Comparison of ENCODE assay signal across 23 cellular contexts in genomic region chr5:178368716-178369300, GRCh38.
"Had no signal": no experiment of that assay in that cellular context is flagged by ENCODE, and none has a peak within 500 bp of the region (broad histone marks: within the 10 kb centered on the region; RNA-seq: fewer than 3 reads in every experiment).

No MANE protein-coding gene starts in this region.

- H3K27ac ChIP-seq: neural progenitor cell, ovary, psoas muscle, sigmoid colon, testis, tibial artery, vagina had no signal

- DNase-seq: cortex of kidney; effector memory CD8-positive, alpha-beta T cell; erythroblast; hypothalamus; immature natural killer cell; islet precursor cell; mesendoderm; nucleus accumbens; ovary; sigmoid colon; stimulated activated CD4-positive, alpha-beta T cell treated with anti-CD3 and anti-CD28 coated beads, Interleukin-4, amount 100 ng/mL, for 4 hours; stimulated activated naive CD8-positive, alpha-beta T cell treated with anti-CD3 and anti-CD28 coated beads, Interleukin-15, Interleukin-2, amounts not matched to agents 100 U/mL and 50 U/mL, for 24 hours; substantia nigra; testis; tibial artery had no signal

- H3K4me3 Mint-ChIP-seq: effector memory CD8-positive, alpha-beta T cell; immature natural killer cell; nephron; neural progenitor cell; stimulated activated memory B cell treated with anti-CD40 and anti-IgM and Interleukin-4, amounts not matched to agents 10 μg/mL and 1 μg/mL and 100 μg/mL, for 72 hours had no signal

- ATAC-seq: effector memory CD8-positive, alpha-beta T cell; psoas muscle; right cardiac atrium; stimulated activated memory B cell treated with anti-CD40 and anti-IgM and Interleukin-4, amounts not matched to agents 10 μg/mL and 1 μg/mL and 100 μg/mL, for 72 hours; stimulated activated naive CD8-positive, alpha-beta T cell treated with anti-CD3 and anti-CD28 coated beads, Interleukin-15, Interleukin-2, amounts not matched to agents 100 U/mL and 50 U/mL, for 24 hours had no signal

- H2AFZ ChIP-seq: neural progenitor cell had no signal

- H3K27ac Mint-ChIP-seq: immature natural killer cell; stimulated activated memory B cell treated with anti-CD40 and anti-IgM and Interleukin-4, amounts not matched to agents 10 μg/mL and 1 μg/mL and 100 μg/mL, for 72 hours had no signal

- FAIRE-seq: endometrium, frontal cortex had no signal

- H3K9ac ChIP-seq: neural progenitor cell had no signal

- H3K4me1 ChIP-seq: neural progenitor cell had no signal

- H3K36me3 Mint-ChIP-seq: immature natural killer cell; stimulated activated memory B cell treated with anti-CD40 and anti-IgM and Interleukin-4, amounts not matched to agents 10 μg/mL and 1 μg/mL and 100 μg/mL, for 72 hours had no signal

- H3K9me3 ChIP-seq: ovary, psoas muscle, sigmoid colon, testis, tibial artery, vagina had no signal

- H3K9me3 Mint-ChIP-seq: effector memory CD8-positive, alpha-beta T cell; immature natural killer cell had no signal

- H3K4me1 Mint-ChIP-seq: stimulated activated memory B cell treated with anti-CD40 and anti-IgM and Interleukin-4, amounts not matched to agents 10 μg/mL and 1 μg/mL and 100 μg/mL, for 72 hours had no signal

- H3K4me3 ChIP-seq: neural progenitor cell, ovary, psoas muscle, sigmoid colon, testis, tibial artery, vagina had no signal

- H3K4me2 ChIP-seq: neural progenitor cell had no signal

- H3K27me3 ChIP-seq: neural progenitor cell, ovary, testis, vagina had no signal

- H3K36me3 ChIP-seq: neural progenitor cell, ovary, sigmoid colon, tibial artery, vagina had no signal
